Comparison of ENCODE assay signal across 27 cellular contexts in the genomic region with DNA sequence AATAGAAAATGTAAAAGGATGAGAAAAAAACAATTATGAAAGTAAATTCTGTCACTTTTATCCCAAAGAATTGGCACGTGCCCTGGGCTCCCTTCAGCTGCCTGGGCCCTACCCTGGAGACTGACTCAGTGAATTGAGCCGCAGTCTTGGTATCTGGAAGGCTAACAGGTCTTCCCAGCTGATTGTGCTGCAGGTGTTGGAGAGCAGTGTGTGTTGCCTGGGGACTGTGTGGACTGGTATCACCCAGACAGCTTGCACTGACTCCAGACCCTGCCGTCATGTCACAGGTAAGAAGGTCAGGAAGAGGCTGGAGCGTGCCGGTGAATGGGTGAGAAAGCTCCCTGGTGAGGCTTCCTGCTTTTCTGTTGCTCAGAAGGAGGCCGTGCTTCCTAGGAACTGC.
"Had no signal": no experiment of that assay in that cellular context is flagged by ENCODE, and none has a peak within 500 bp of the region (broad histone marks: within the 10 kb centered on the region; RNA-seq: fewer than 3 reads in every experiment).

No MANE protein-coding gene starts in this region.

- H3K4me1 Mint-ChIP-seq: activated CD4-positive, alpha-beta T cell treated with anti-CD3 and anti-CD28 coated beads, Interleukin-2, amount 10 ng/mL, durations not matched to agents 7 days and 5 days; activated naive CD4-positive, alpha-beta T cell treated with anti-CD3 and anti-CD28 coated beads, Interleukin-2, amount 10 ng/mL, durations not matched to agents 7 days and 5 days had no signal

- ATAC-seq: activated T-cell treated with anti-CD3 and anti-CD28 coated beads, Interleukin-2, amount 50 U/mL, for 72 hours; K562; Panc1; Right ventricle myocardium inferior had no signal

- H3K27me3 ChIP-seq: breast epithelium had no signal

- H3K9me3 ChIP-seq: breast epithelium had no signal

- H3K27me3 Mint-ChIP-seq: activated CD4-positive, alpha-beta memory T cell treated with anti-CD3 and anti-CD28 coated beads, Interleukin-2, amount 10 ng/mL, durations not matched to agents 7 days and 5 days; activated CD4-positive, alpha-beta T cell treated with anti-CD3 and anti-CD28 coated beads, Interleukin-2, amount 10 ng/mL, durations not matched to agents 7 days and 5 days; activated naive CD4-positive, alpha-beta T cell treated with anti-CD3 and anti-CD28 coated beads, Interleukin-2, amount 10 ng/mL, durations not matched to agents 7 days and 5 days; activated naive CD8-positive, alpha-beta T cell treated with anti-CD3 and anti-CD28 coated beads for 36 hours had no signal

- H3K36me3 ChIP-seq: breast epithelium had no signal

- H3K27ac Mint-ChIP-seq: activated CD4-positive, alpha-beta memory T cell treated with anti-CD3 and anti-CD28 coated beads, Interleukin-2, amount 10 ng/mL, durations not matched to agents 7 days and 5 days; activated CD4-positive, alpha-beta T cell treated with anti-CD3 and anti-CD28 coated beads, Interleukin-2, amount 10 ng/mL, durations not matched to agents 7 days and 5 days; activated naive CD4-positive, alpha-beta T cell treated with anti-CD3 and anti-CD28 coated beads, Interleukin-2, amount 10 ng/mL, durations not matched to agents 7 days and 5 days; activated naive CD8-positive, alpha-beta T cell treated with anti-CD3 and anti-CD28 coated beads for 36 hours; activated T-cell treated with anti-CD3 and anti-CD28 coated beads, Interleukin-2, amount 50 U/mL, for 72 hours; activated T-helper 2 cell treated with anti-CD3 and anti-CD28 coated beads, Interferon-gamma antibody, Interleukin-2, Interleukin-4, amounts not matched to agents 10 μg/mL and 5 μg/mL and 100 μg/mL, durations not matched to agents 14 hours and 24 hours and 36 hours had no signal

- H3K4me3 ChIP-seq: breast epithelium, K562, SK-N-MC had no signal

- H3K27ac ChIP-seq: breast epithelium, SK-N-MC, VCaP had no signal

- H3K4me3 Mint-ChIP-seq: activated CD4-positive, alpha-beta memory T cell treated with anti-CD3 and anti-CD28 coated beads, Interleukin-2, amount 10 ng/mL, durations not matched to agents 7 days and 5 days; activated CD4-positive, alpha-beta T cell treated with anti-CD3 and anti-CD28 coated beads, Interleukin-2, amount 10 ng/mL, durations not matched to agents 7 days and 5 days; activated naive CD4-positive, alpha-beta T cell treated with anti-CD3 and anti-CD28 coated beads, Interleukin-2, amount 10 ng/mL, durations not matched to agents 7 days and 5 days; activated naive CD8-positive, alpha-beta T cell treated with anti-CD3 and anti-CD28 coated beads for 36 hours; activated T-cell treated with anti-CD3 and anti-CD28 coated beads, Interleukin-2, amount 50 U/mL, for 72 hours had no signal

- H3K4me1 ChIP-seq: breast epithelium had no signal

- H3K9me3 Mint-ChIP-seq: activated CD4-positive, alpha-beta memory T cell treated with anti-CD3 and anti-CD28 coated beads, Interleukin-2, amount 10 ng/mL, durations not matched to agents 7 days and 5 days; activated CD4-positive, alpha-beta T cell treated with anti-CD3 and anti-CD28 coated beads, Interleukin-2, amount 10 ng/mL, durations not matched to agents 7 days and 5 days; activated naive CD4-positive, alpha-beta T cell treated with anti-CD3 and anti-CD28 coated beads, Interleukin-2, amount 10 ng/mL, durations not matched to agents 7 days and 5 days; activated naive CD8-positive, alpha-beta T cell treated with anti-CD3 and anti-CD28 coated beads for 36 hours; activated T-cell treated with anti-CD3 and anti-CD28 coated beads, Interleukin-2, amount 50 U/mL, for 72 hours; activated T-helper 2 cell treated with anti-CD3 and anti-CD28 coated beads, Interferon-gamma antibody, Interleukin-2, Interleukin-4, amounts not matched to agents 10 μg/mL and 5 μg/mL and 100 μg/mL, durations not matched to agents 14 hours and 24 hours and 36 hours had no signal

- DNase-seq: activated CD4-positive, alpha-beta memory T cell treated with anti-CD3 and anti-CD28 coated beads, Interleukin-2, amount 10 ng/mL, durations not matched to agents 7 days and 5 days; activated CD4-positive, alpha-beta T cell treated with anti-CD3 and anti-CD28 coated beads, Interleukin-2, amount 10 ng/mL, durations not matched to agents 7 days and 5 days; activated CD4-positive, CD25-positive, alpha-beta regulatory T cell; activated gamma-delta T cell treated with Interleukin-2 at 50 U/mL for 16 hours; activated naive CD4-positive, alpha-beta T cell treated with anti-CD3 and anti-CD28 coated beads, Interleukin-2, amount 10 ng/mL, durations not matched to agents 7 days and 5 days; activated naive CD8-positive, alpha-beta T cell treated with anti-CD3 and anti-CD28 coated beads for 36 hours; activated T-cell treated with anti-CD3 and anti-CD28 coated beads for 4 hours; activated T-cell treated with anti-CD3 and anti-CD28 coated beads, Interleukin-2, amount 50 U/mL, for 72 hours; caudate nucleus; Karpas-422; NCI-H1048; NCI-H146; NCI-H187 treated with DMSO at 0.1 percent for 48 hours; NCI-H2171; NCI-H2227 treated with DMSO at 0.1 percent for 48 hours; NCI-H526 treated with DMSO at 0.1 percent for 48 hours; NCI-H82; OCI-M1; RPMI8226; T-helper 1 cell had no signal

- FAIRE-seq: K562 had no signal
